Comparison of ENCODE assay signal across 8 cellular contexts in the genomic region with DNA sequence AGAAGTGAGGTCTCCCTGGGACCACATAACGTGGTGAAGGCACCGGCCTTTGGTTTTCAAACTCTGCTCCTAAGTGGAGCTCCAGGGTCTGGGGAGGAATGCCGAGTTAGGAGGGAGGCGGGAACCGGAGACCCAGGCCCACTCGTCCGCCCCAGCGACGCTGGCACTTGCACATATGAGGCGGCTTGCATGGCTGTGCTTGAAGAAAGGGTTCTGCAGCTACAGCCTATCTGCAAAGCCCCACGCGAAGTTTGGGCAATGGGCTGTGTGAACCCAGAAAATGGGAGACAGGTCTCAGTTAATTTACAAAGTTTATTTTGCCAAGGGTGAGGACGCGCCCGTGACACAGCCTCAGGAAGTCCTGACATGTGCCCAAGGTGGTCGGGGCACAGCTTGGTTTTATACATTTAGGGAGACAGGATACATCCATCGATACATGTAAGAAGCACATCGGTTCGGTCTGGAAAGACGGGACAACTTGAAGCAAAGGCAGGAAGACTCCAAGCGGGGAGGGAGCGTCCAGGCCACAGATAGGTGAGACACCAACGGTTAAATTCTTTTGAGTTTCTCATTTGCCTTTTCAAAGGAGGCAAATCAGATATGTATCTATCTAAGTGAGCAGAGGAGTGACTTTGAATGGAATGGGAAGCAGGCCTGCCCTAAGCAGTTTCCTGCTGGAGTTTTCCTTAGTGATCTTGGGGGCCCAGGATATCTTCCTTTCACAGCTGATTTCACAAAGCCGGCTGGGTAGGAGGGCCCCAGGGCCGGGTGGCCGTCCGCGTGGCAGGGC. TPM values are rescaled to one million over a fixed set of nuclear protein-coding genes. Genes with fewer than 3 reads are reported as not detected.
A peak's percentile ranks its signal among the peaks of the same experiment; 100 is the strongest.
DNase-seq lines count a peak whose midpoint lies in the region; ATAC-seq and TF ChIP-seq lines count a peak whose summit lies in the region.

No MANE protein-coding gene starts in this region.

- H3K36me3 ChIP-seq in iPS DF 6.9 (ENCODE audit: control insufficient read depth, insufficient read depth, low read length) (no peaks in the 10 kb centered on the region), spleen (no peaks in the 10 kb centered on the region)

- peaks cover 18% of the 10 kb centered on the region for H3K27me3 Mint-ChIP-seq in activated T-helper 1 cell treated with anti-CD3 and anti-CD28 coated beads, Interleukin-12 subunit alpha, Interleukin-12 subunit beta, Interleukin-2, Interleukin-4 antibody, amounts not matched to agents 30 ng/mL and 10 ng/mL and 1 ng/mL, durations not matched to agents 14 hours and 24 hours and 36 hours (ENCODE audit: insufficient read depth)

- H3K4me3 Mint-ChIP-seq in activated T-helper 1 cell treated with anti-CD3 and anti-CD28 coated beads, Interleukin-12 subunit alpha, Interleukin-12 subunit beta, Interleukin-2, Interleukin-4 antibody, amounts not matched to agents 30 ng/mL and 10 ng/mL and 1 ng/mL, durations not matched to agents 14 hours and 24 hours and 36 hours: peak overlapping the region; percentile 83

- no CpG with 5 or more reads among the region's 28 CpGs for WGBS in iPS DF 6.9 (ENCODE audit: insufficient coverage, insufficient read length)
- 77 to 91% (median 77%) methylated on average over 18 to 28 of the region's 28 CpGs for WGBS in spleen, 5 donors

- no peaks in the 10 kb centered on the region for H3K9me3 ChIP-seq in iPS DF 6.9 (ENCODE audit: control insufficient read depth, insufficient read depth, low read length)
- H3K9me3 ChIP-seq in spleen: no peaks in the 10 kb centered on the region

- TF ChIP-seq POLR2A in spleen (IDR thresholded peaks at IDR 0.05): no peak

- peaks cover 1% of the 10 kb centered on the region; the same call in 1 of the 2 replicates for H3K4me1 ChIP-seq in iPS DF 6.9 (ENCODE audit: control insufficient read depth, insufficient read depth, low read length)
- peaks cover 15 to 50% (median 41%) of the 10 kb centered on the region in 6 donors for H3K4me1 ChIP-seq in spleen

- no peaks in the 10 kb centered on the region for H3K36me3 Mint-ChIP-seq in activated T-helper 1 cell treated with anti-CD3 and anti-CD28 coated beads, Interleukin-12 subunit alpha, Interleukin-12 subunit beta, Interleukin-2, Interleukin-4 antibody, amounts not matched to agents 30 ng/mL and 10 ng/mL and 1 ng/mL, durations not matched to agents 14 hours and 24 hours and 36 hours (ENCODE audit: low read depth)

- H3K9me3 Mint-ChIP-seq in activated T-helper 1 cell treated with anti-CD3 and anti-CD28 coated beads, Interleukin-12 subunit alpha, Interleukin-12 subunit beta, Interleukin-2, Interleukin-4 antibody, amounts not matched to agents 30 ng/mL and 10 ng/mL and 1 ng/mL, durations not matched to agents 14 hours and 24 hours and 36 hours: no peaks in the 10 kb centered on the region

- ATAC-seq in GM18867 (IDR thresholded peaks at IDR 0.05; ENCODE audit: unreplicated experiment): no peak
- ATAC-seq in GM21381 (IDR thresholded peaks at IDR 0.05; ENCODE audit: unreplicated experiment): no peak

- H3K27me3 ChIP-seq in HL-60 (ENCODE audit: insufficient read depth, poor library complexity, severe bottlenecking) (peaks cover 6% of the 10 kb centered on the region), iPS DF 6.9 (ENCODE audit: control insufficient read depth, insufficient read depth, low read length) (no peaks in the 10 kb centered on the region), spleen (replicated peaks in 1 of 7) (peaks cover 0 to 5% (median 0%) of the 10 kb centered on the region in 7 donors)

- H3K27ac Mint-ChIP-seq in activated T-helper 1 cell treated with anti-CD3 and anti-CD28 coated beads, Interleukin-12 subunit alpha, Interleukin-12 subunit beta, Interleukin-2, Interleukin-4 antibody, amounts not matched to agents 30 ng/mL and 10 ng/mL and 1 ng/mL, durations not matched to agents 14 hours and 24 hours and 36 hours: peak overlapping the region; percentile 91

- DNase-seq in HL-60 (ENCODE audit: low read depth in 1 of 2, low spot score in 1 of 2) (no peak), iPS DF 6.9 (ENCODE audit: low read depth, low spot score) (no peak), spleen (peak; percentile 79), RPMI8226 (no peak), midbrain (lab: John Stamatoyannopoulos, UW) (no peak)
- no peak for DNase-seq in activated T-helper 1 cell treated with anti-CD3 and anti-CD28 coated beads, Interleukin-12 subunit alpha, Interleukin-12 subunit beta, Interleukin-2, Interleukin-4 antibody, amounts not matched to agents 30 ng/mL and 10 ng/mL and 1 ng/mL, durations not matched to agents 14 hours and 24 hours and 36 hours (ENCODE audit: low spot score)

- no peak for TF ChIP-seq CTCF in HL-60 (IDR thresholded peaks at IDR 0.05; ENCODE audit: insufficient read depth, low read length)
- TF ChIP-seq CTCF in spleen (IDR thresholded peaks at IDR 0.05 in 8 of 11, conservative IDR thresholded peaks at IDR 0.05 in 3 of 11): no peak

- H3K4me1 Mint-ChIP-seq in activated T-helper 1 cell treated with anti-CD3 and anti-CD28 coated beads, Interleukin-12 subunit alpha, Interleukin-12 subunit beta, Interleukin-2, Interleukin-4 antibody, amounts not matched to agents 30 ng/mL and 10 ng/mL and 1 ng/mL, durations not matched to agents 14 hours and 24 hours and 36 hours (ENCODE audit: low read depth): peaks cover 38% of the 10 kb centered on the region

- H3K27ac ChIP-seq in HL-60 (replicated peaks) (peak overlapping the region; percentile 57; the same call in 1 of the 2 replicates), iPS DF 6.9 (ENCODE audit: low read length) (no peak overlapping the region), spleen (peak overlapping the region; percentile 88 to 95 (median 92))

- peak overlapping the region; percentile 51 for H3K4me3 ChIP-seq in HL-60 (replicated peaks; ENCODE audit: insufficient read depth, low read length)
- peak overlapping the region; percentile 99; the same call in 1 of the 2 replicates for H3K4me3 ChIP-seq in iPS DF 6.9 (ENCODE audit: low read length)
- H3K4me3 ChIP-seq in spleen: peak overlapping the region; percentile 51 to 88 (median 78)

- intact Hi-C loops in activated T-helper 1 cell treated with anti-CD3 and anti-CD28 coated beads, Interleukin-12 subunit alpha, Interleukin-12 subunit beta, Interleukin-2, Interleukin-4 antibody, amounts not matched to agents 30 ng/mL and 10 ng/mL and 1 ng/mL, durations not matched to agents 14 hours and 24 hours and 36 hours (cut with micrococcal nuclease): loop anchor here (1.0 to 5.0 kb wide), 2 partner anchors 175 to 982 kb away; partner anchors contain the start of genes ARFGAP1 and RGS19
- intact Hi-C loops in spleen (cut with DNase I; ENCODE audit: low total_unique reads): no loop called here

RNA-seq across cellular contexts. Expression of gene PCMTD2, which starts 0.8 kb away (rescaled TPM):
- total RNA-seq in activated T-helper 1 cell treated with anti-CD3 and anti-CD28 coated beads, Interleukin-12 subunit alpha, Interleukin-12 subunit beta, Interleukin-2, Interleukin-4 antibody, amounts not matched to agents 30 ng/mL and 10 ng/mL and 1 ng/mL, durations not matched to agents 14 hours and 24 hours and 36 hours: 32.2 and 39.5 TPM in 2 replicates
- total RNA-seq in spleen: 100 to 1,000 TPM in 1 of 7 donors, 10 to 100 TPM in 6; 55.4 to 104 (median 78.1) TPM
- polyA plus RNA-seq in spleen: 10 to 100 TPM; 36.0 to 38.5 (median 37.3) TPM
